Comparison of ENCODE assay signal across 31 cellular contexts in genomic region chr4:1374706-1375045, GRCh38. TPM values are rescaled to one million over a fixed set of nuclear protein-coding genes. Genes with fewer than 3 reads are reported as not detected.
"Had no signal": no experiment of that assay in that cellular context is flagged by ENCODE, and none has a peak within 500 bp of the region (broad histone marks: within the 10 kb centered on the region; RNA-seq: fewer than 3 reads in every experiment).

No MANE protein-coding gene starts in this region.

- ATAC-seq: activated CD8-positive, alpha-beta T cell treated with anti-CD3 and anti-CD28 coated beads, Interleukin-2, amount 10 ng/mL, durations not matched to agents 7 days and 5 days; activated T-cell treated with anti-CD3 and anti-CD28 coated beads, Interleukin-2, amount 50 U/mL, for 4 hours; K562 had no signal

- H3K27me3 ChIP-seq: brain microvascular endothelial cell had no signal

- H3K4me3 ChIP-seq: K562, PC-9, SK-N-MC had no signal

- H3K36me3 ChIP-seq: brain microvascular endothelial cell had no signal

- DNase-seq: activated CD4-positive, alpha-beta T cell treated with anti-CD3 and anti-CD28 coated beads, Interleukin-2, amount 10 ng/mL, durations not matched to agents 24 days and 14 days; activated CD4-positive, alpha-beta T cell treated with anti-CD3 and anti-CD28 coated beads, Interleukin-2, amount 50 U/mL, for 48 hours; activated CD8-positive, alpha-beta T cell treated with anti-CD3 and anti-CD28 coated beads, Interleukin-2, amount 10 ng/mL, durations not matched to agents 7 days and 5 days; activated gamma-delta T cell treated with Interleukin-2 at 50 U/mL for 16 hours; activated naive CD4-positive, alpha-beta T cell treated with anti-CD3 and anti-CD28 coated beads, Interleukin-2, amount 10 ng/mL, durations not matched to agents 7 days and 5 days; activated naive CD8-positive, alpha-beta T cell treated with anti-CD3 and anti-CD28 coated beads for 36 hours; activated T-cell treated with anti-CD3 and anti-CD28 coated beads, Interleukin-2, amount 50 U/mL, for 4 hours; amniotic stem cell; brain microvascular endothelial cell; NCI-H1092 treated with DMSO at 0.1 percent for 48 hours; NCI-H1417; NCI-H146; NCI-H187; NCI-H2029 treated with DMSO at 0.1 percent for 48 hours; NCI-H2107; NCI-H2171; NCI-H510A; NCI-H526; NCI-H748 treated with DMSO at 0.1 percent for 48 hours; NK-92 treated with Interleukin-12 subunit alpha and Interleukin-12 subunit beta, amount 100 ng/mL, for 24 hours; PC-9; T1000 had no signal

- H3K27ac ChIP-seq: brain microvascular endothelial cell, PC-9, RWPE1, SK-N-MC had no signal

RNA-seq across cellular contexts. Expression of gene NKX1-1, which starts 31.6 kb away (rescaled TPM):
- total RNA-seq: activated CD4-positive, alpha-beta T cell treated with anti-CD3 and anti-CD28 coated beads, Interleukin-2, amount 10 ng/mL, durations not matched to agents 24 days and 14 days; activated CD8-positive, alpha-beta T cell treated with anti-CD3 and anti-CD28 coated beads, Interleukin-2, amount 10 ng/mL, durations not matched to agents 7 days and 5 days; activated naive CD8-positive, alpha-beta T cell treated with anti-CD3 and anti-CD28 coated beads for 36 hours; activated T-cell treated with anti-CD3 and anti-CD28 coated beads, Interleukin-2, amount 50 U/mL, for 4 hours; activated T-helper 1 cell treated with anti-CD3 and anti-CD28 coated beads, Interleukin-12 subunit alpha, Interleukin-12 subunit beta, Interleukin-2, Interleukin-4 antibody, amounts not matched to agents 30 ng/mL and 10 ng/mL and 1 ng/mL, durations not matched to agents 14 hours and 24 hours and 36 hours; aorta; K562; M059J; PC-9; Right ventricle myocardium superior; T-helper 1 cell treated with Interleukin-12 subunit alpha and Interleukin-12 subunit beta and Interleukin-4 antibody, amounts not matched to agents 30 ng/mL and 1 ng/mL, for 36 hours; T-helper 2 cell treated with Interferon-gamma antibody and Interleukin-4, amounts not matched to agents 100 ng/mL and 5 ng/mL, for 36 hours had no signal
- polyA plus RNA-seq: aorta, K562 had no signal
